ENCODE assay signal across 8 cellular contexts in the genomic region with DNA sequence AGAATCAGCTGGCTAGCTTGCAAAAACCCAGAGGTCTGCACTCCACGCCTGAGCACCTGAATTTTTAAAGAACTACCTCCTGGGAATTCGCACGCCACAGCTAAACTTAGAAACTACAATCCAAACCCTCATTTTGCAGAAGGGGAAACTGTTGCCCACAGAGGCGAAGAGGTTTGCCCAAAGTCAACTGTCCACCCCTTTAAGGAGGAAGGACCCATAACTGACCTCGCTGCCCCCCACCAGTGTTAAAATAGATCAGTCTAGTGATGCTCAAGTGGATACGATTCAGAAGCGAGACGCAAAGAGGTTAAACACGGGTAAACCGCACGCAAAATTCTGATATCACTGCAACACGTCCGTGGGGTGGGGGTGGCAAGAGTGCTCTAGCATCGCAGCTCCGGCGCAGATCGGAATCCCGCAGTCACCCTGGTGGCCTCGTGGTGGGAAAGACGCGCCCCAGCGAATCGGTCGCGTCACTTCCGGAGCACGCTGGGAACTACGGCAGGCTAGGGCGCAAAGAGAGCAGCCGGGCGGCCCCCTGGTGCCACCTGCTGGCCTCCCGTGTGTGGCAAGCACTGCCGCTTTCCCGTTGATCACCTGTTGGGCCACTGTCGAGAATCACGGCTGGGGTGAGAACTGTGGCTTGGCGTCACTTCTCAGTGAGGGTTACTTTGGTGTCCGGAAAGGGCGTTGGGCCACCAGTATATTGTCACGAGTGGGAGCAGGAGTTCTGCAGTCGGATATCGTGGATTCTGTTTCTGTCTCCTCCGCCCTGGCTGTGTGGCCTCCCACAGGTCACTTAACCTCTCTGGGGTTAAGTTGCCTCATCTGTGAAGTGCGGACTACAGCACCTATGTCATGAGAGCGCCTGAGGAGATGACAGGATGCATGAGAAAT. TPM values are rescaled to one million over a fixed set of nuclear protein-coding genes. Genes with fewer than 3 reads are reported as not detected.
A peak's percentile ranks its signal among the peaks of the same experiment; 100 is the strongest.
DNase-seq lines count a peak whose midpoint lies in the region; ATAC-seq and TF ChIP-seq lines count a peak whose summit lies in the region.

Gene ALKBH2, minus strand, starts transcription at position 451 of the 897 bp plus-strand sequence. CDS start 686 bp downstream, outside the sequence.

- peaks cover 0 to 3% (median under 1%) of the 10 kb centered on the region in 4 donors for H3K36me3 ChIP-seq in liver (ENCODE audit: control insufficient read depth in 4 of 4, insufficient read depth in 3 of 4, low read depth in 1 of 4, low read length in 3 of 4)

- H3K36me3 Mint-ChIP-seq in dendritic cell treated with granulocyte-macrophage colony-stimulating factor and Interleukin-4, amounts not matched to agents 40 ng/mL and 50 ng/mL, for 4 days (ENCODE audit: low read depth): peaks cover 27% of the 10 kb centered on the region

- no peaks in the 10 kb centered on the region for H3K27me3 Mint-ChIP-seq in dendritic cell treated with granulocyte-macrophage colony-stimulating factor and Interleukin-4, amounts not matched to agents 40 ng/mL and 50 ng/mL, for 4 days

- peak within 1 kb of the TSS; percentile 52 to 77 (median 68) for H3K4me3 ChIP-seq in liver (ENCODE audit: low read depth in 1 of 3, low read length in 3 of 3)

- ATAC-seq in GM19328 (IDR thresholded peaks at IDR 0.05; ENCODE audit: unreplicated experiment) (peak; percentile 55), HG03521 (IDR thresholded peaks at IDR 0.05; ENCODE audit: unreplicated experiment) (peak; percentile 46)

- peak within 1 kb of the TSS; percentile 66 for H3K27ac Mint-ChIP-seq in dendritic cell treated with granulocyte-macrophage colony-stimulating factor and Interleukin-4, amounts not matched to agents 40 ng/mL and 50 ng/mL, for 4 days

- intact Hi-C loops in dendritic cell treated with granulocyte-macrophage colony-stimulating factor and Interleukin-4, amounts not matched to agents 40 ng/mL and 50 ng/mL, for 4 days (cut with micrococcal nuclease): loop anchor here (1.0 to 10.0 kb wide), 5 partner anchors 41 to 478 kb away; partner anchors contain the start of genes DAO and USP30

- WGBS in liver: 6% methylated on average over 45 of the region's 45 CpGs

- no peaks in the 10 kb centered on the region for H3K9me3 ChIP-seq in liver (ENCODE audit: control insufficient read depth in 4 of 4, low read length in 3 of 4)

- peak within 1 kb of the TSS; percentile 75 to 82 for H3K9ac ChIP-seq in liver (ENCODE audit: low read depth in 1 of 2, low read length in 2 of 2)

- H3K27ac ChIP-seq in C4-2B (peak within 1 kb of the TSS; percentile 78), liver (ENCODE audit: low read depth in 1 of 2, low read length in 2 of 2) (peak within 1 kb of the TSS; percentile 82 to 89)

- H3K4me3 Mint-ChIP-seq in dendritic cell treated with granulocyte-macrophage colony-stimulating factor and Interleukin-4, amounts not matched to agents 40 ng/mL and 50 ng/mL, for 4 days: peak within 1 kb of the TSS; percentile 74

- TF ChIP-seq CTCF in C4-2B (conservative IDR thresholded peaks at IDR 0.05): peak; percentile 97
- TF ChIP-seq CTCF in liver (IDR thresholded peaks at IDR 0.05; ENCODE audit: low read depth, low read length, missing input control): peak; percentile 98

- TF ChIP-seq RAD21 in liver (IDR thresholded peaks at IDR 0.05): peak; percentile 99 to 100

- peaks cover 27% of the 10 kb centered on the region for H3K4me1 Mint-ChIP-seq in dendritic cell treated with granulocyte-macrophage colony-stimulating factor and Interleukin-4, amounts not matched to agents 40 ng/mL and 50 ng/mL, for 4 days (ENCODE audit: low read depth)

- no peaks in the 10 kb centered on the region for H3K9me3 Mint-ChIP-seq in dendritic cell treated with granulocyte-macrophage colony-stimulating factor and Interleukin-4, amounts not matched to agents 40 ng/mL and 50 ng/mL, for 4 days

- H3K27me3 ChIP-seq in liver (ENCODE audit: control insufficient read depth in 4 of 4, insufficient read depth in 4 of 4, low read length in 3 of 4): no peaks in the 10 kb centered on the region

- peaks cover 7 to 53% (median 37%) of the 10 kb centered on the region in 4 donors for H3K4me1 ChIP-seq in liver (ENCODE audit: control insufficient read depth in 4 of 4, insufficient read depth in 4 of 4, low read length in 3 of 4)

- DNase-seq in NCI-H748 (lab: John Stamatoyannopoulos, UW; ENCODE audit: unreplicated experiment): peak; percentile 94
- DNase-seq in activated CD4-positive, alpha-beta T cell treated with anti-CD3 and anti-CD28 coated beads, Interleukin-2, amount 50 U/mL, for 24 hours (ENCODE audit: low read depth in 1 of 2, low spot score in 1 of 2): peak; percentile 90 to 93
- DNase-seq in stimulated activated CD4-positive, alpha-beta T cell treated with anti-CD3 and anti-CD28 coated beads, Interleukin-4, amount 100 ng/mL, for 24 hours: peak; percentile 95

TF ChIP-seq in liver, 16 proteins besides CTCF, POLR2A, EP300 and RAD21:
- TF ChIP-seq, protein P1, sequence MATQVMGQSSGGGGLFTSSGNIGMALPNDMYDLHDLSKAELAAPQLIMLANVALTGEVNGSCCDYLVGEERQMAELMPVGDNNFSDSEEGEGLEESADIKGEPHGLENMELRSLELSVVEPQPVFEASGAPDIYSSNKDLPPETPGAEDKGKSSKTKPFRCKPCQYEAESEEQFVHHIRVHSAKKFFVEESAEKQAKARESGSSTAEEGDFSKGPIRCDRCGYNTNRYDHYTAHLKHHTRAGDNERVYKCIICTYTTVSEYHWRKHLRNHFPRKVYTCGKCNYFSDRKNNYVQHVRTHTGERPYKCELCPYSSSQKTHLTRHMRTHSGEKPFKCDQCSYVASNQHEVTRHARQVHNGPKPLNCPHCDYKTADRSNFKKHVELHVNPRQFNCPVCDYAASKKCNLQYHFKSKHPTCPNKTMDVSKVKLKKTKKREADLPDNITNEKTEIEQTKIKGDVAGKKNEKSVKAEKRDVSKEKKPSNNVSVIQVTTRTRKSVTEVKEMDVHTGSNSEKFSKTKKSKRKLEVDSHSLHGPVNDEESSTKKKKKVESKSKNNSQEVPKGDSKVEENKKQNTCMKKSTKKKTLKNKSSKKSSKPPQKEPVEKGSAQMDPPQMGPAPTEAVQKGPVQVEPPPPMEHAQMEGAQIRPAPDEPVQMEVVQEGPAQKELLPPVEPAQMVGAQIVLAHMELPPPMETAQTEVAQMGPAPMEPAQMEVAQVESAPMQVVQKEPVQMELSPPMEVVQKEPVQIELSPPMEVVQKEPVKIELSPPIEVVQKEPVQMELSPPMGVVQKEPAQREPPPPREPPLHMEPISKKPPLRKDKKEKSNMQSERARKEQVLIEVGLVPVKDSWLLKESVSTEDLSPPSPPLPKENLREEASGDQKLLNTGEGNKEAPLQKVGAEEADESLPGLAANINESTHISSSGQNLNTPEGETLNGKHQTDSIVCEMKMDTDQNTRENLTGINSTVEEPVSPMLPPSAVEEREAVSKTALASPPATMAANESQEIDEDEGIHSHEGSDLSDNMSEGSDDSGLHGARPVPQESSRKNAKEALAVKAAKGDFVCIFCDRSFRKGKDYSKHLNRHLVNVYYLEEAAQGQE (IDR thresholded peaks at IDR 0.05): no peak
- TF ChIP-seq MAX (IDR thresholded peaks at IDR 0.05) (peak; percentile 97), SP1 (IDR thresholded peaks at IDR 0.05) (peak; percentile 58), ZBTB33 (IDR thresholded peaks at IDR 0.05) (peak; percentile 88), ATF3 (IDR thresholded peaks at IDR 0.05) (no peak), YY1 (IDR thresholded peaks at IDR 0.05) (no peak), NR2F2 (IDR thresholded peaks at IDR 0.05) (peak; percentile 61), GABPA (IDR thresholded peaks at IDR 0.05 in 1 of 2, conservative IDR thresholded peaks at IDR 0.05 in 1 of 2) (peak; percentile 76 to 93), HNF4A (conservative IDR thresholded peaks at IDR 0.05) (peak in 1 of 2 donors; percentile 8), RXRA (IDR thresholded peaks at IDR 0.05) (peak; percentile 73 to 77)
TF ChIP-seq in liver: peak in this region for 7.

RNA-seq across cellular contexts. Expression of gene ALKBH2, which starts in this region (rescaled TPM):
- total RNA-seq in liver: 10 to 100 TPM in 1 of 2 donors, 1 to 10 TPM in 1; 6.8 to 24.2 TPM
- polyA plus RNA-seq in liver: 10 to 100 TPM; 15.7 to 24.7 TPM

Comparison
In these comparisons a context has a peak if more than half of its experiments do, and no peak if none do; other contexts are left out.
1. Peak in every context shown above with its lines: DNase-seq, ATAC-seq, H3K4me3 ChIP-seq and H3K27ac ChIP-seq.